Comparison of ENCODE assay signal across 8 cellular contexts in the genomic region with DNA sequence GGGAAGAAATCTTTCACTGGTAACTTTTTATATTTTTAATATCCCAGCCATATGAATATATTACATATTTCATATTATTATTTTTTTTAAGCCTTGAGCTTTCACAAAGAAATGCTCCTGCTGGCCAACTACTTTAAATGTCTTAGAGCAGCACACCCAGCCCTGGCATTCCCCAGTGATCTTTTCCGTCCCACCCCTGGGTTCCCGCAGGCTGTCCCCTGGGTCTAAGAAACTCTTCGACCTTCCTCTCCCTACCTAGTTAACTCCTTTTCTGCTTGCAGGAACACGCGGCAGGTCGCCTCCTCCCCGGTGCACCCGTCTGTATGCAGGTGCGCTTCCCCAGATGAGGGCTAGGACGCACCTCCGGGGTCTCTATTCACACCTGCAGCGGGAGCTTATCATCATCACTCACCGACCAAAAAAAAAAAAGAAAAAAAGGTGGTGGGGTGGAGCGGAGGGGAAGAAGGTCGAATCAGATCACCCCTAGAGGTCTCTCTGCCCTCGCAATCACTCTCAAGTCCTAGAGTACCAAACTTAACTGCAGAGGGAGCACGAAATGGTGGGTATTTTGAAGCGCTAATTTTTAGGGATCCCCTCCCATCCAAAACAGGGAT. TPM values are rescaled to one million over a fixed set of nuclear protein-coding genes. Genes with fewer than 3 reads are reported as not detected.
A peak's percentile ranks its signal among the peaks of the same experiment; 100 is the strongest.
DNase-seq lines count a peak whose midpoint lies in the region; ATAC-seq and TF ChIP-seq lines count a peak whose summit lies in the region.

No MANE protein-coding gene starts in this region.

- TF ChIP-seq CTCF in MM.1S (IDR thresholded peaks at IDR 0.05; ENCODE audit: low read length) = peak; percentile 39
- peak in 6 of 56 donors; percentile 3 to 25 (median 11) for TF ChIP-seq CTCF in dorsolateral prefrontal cortex (IDR thresholded peaks at IDR 0.05 in 54 of 56, conservative IDR thresholded peaks at IDR 0.05 in 2 of 56; ENCODE audit: low read depth in 1 of 56, partially characterized antibody in 56 of 56)
- no peak for TF ChIP-seq CTCF in mesothelial cell of epicardium (IDR thresholded peaks at IDR 0.05; ENCODE audit: unreplicated experiment)

- H3K4me3 Mint-ChIP-seq in mesothelial cell of epicardium = peak overlapping the region; percentile 85

- peak overlapping the region; percentile 99 for H3K4me3 ChIP-seq in MM.1S (ENCODE audit: low read length)
- H3K4me3 ChIP-seq in dorsolateral prefrontal cortex = peak overlapping the region; percentile 63 to 100 (median 94)

- CTCF ChIA-PET in HEK293T (lab: Yijun Ruan, JAX) = interaction anchor here (0.6 kb wide), 1 partner anchor 71 kb away, joined by 3 read pairs; no protein-coding TSS in a partner anchor

- peak overlapping the region; percentile 96 for H2AFZ ChIP-seq in MM.1S (ENCODE audit: low read length)

- H4K20me1 ChIP-seq in MM.1S (ENCODE audit: insufficient read depth, low read length) = no peaks in the 10 kb centered on the region

- H3K27me3 ChIP-seq in MM.1S (replicated peaks; ENCODE audit: insufficient read depth, low read length) (no peaks in the 10 kb centered on the region), dorsolateral prefrontal cortex (no peaks in the 10 kb centered on the region)

- no peaks in the 10 kb centered on the region for H3K9me3 ChIP-seq in MM.1S (replicated peaks; ENCODE audit: insufficient read depth, low read length)

- H3K9ac ChIP-seq in MM.1S (ENCODE audit: low read length) = peak overlapping the region; percentile 97

- peak overlapping the region; percentile 97 for H3K27ac ChIP-seq in MM.1S (ENCODE audit: low read length)
- peak overlapping the region in 57 of 59 donors; percentile 51 to 94 (median 85) for H3K27ac ChIP-seq in dorsolateral prefrontal cortex

- peaks cover 28% of the 10 kb centered on the region for H3K36me3 Mint-ChIP-seq in mesothelial cell of epicardium

- no peaks in the 10 kb centered on the region for H3K9me2 ChIP-seq in MM.1S (replicated peaks; ENCODE audit: insufficient read depth, low read length)

- POLR2A ChIA-PET in HEK293T (lab: Yijun Ruan, JAX) = interaction anchor here (0.5 to 3.4 kb wide), 6 partner anchors 9 to 194 kb away, joined by 3 to 20 read pairs (median 4); no protein-coding TSS in a partner anchor

- peaks cover 11% of the 10 kb centered on the region for H3K9me3 Mint-ChIP-seq in mesothelial cell of epicardium

- H3K27me3 Mint-ChIP-seq in mesothelial cell of epicardium (ENCODE audit: low read depth) = no peaks in the 10 kb centered on the region

- ATAC-seq in Right ventricle myocardium inferior = peak; percentile 47

- peaks cover 22% of the 10 kb centered on the region for H3F3A ChIP-seq in MM.1S (ENCODE audit: insufficient read depth, low read length)

- H3K79me2 ChIP-seq in MM.1S (ENCODE audit: low read length) = peaks cover 27% of the 10 kb centered on the region

- DNase-seq in Right ventricle myocardium inferior (ENCODE audit: missing footprints) = no peak
- no peak for DNase-seq in cardiac septum (ENCODE audit: low spot score)
- DNase-seq in HEK293T (ENCODE audit: extremely low spot score) = peak; percentile 33
- peak; percentile 85 for DNase-seq in MM.1S
- DNase-seq in T-helper 2 cell = peak in 3 of 5 experiments; percentile 43 to 86 (median 72)
- peak in 1 of 10 donors; percentile 9 for DNase-seq in dorsolateral prefrontal cortex
- DNase-seq in mesothelial cell of epicardium (ENCODE audit: low spot score in 2 of 2, unreplicated experiment in 2 of 2) = no peak
- DNase-seq in stromal cell of bone marrow (ENCODE audit: low read depth) = peak; percentile 13

- intact Hi-C loops in Right ventricle myocardium inferior (cut with DNase I) = loop anchor here (1.0 to 10.0 kb wide), 3 partner anchors 29 to 294 kb away; a partner anchor contains a TSS
- intact Hi-C loops in cardiac septum (cut with DNase I) = loop anchor here (2.0 to 5.0 kb wide), 3 partner anchors 30 to 73 kb away; no protein-coding TSS in a partner anchor
- intact Hi-C loops in dorsolateral prefrontal cortex (cut with DNase I) = loop anchor here (2.0 to 10.0 kb wide), 4 partner anchors 50 to 404 kb away; a partner anchor contains a TSS

- H3K27ac Mint-ChIP-seq in mesothelial cell of epicardium = peak overlapping the region; percentile 95

- H3K4me1 Mint-ChIP-seq in mesothelial cell of epicardium = peaks cover 15% of the 10 kb centered on the region

- H3K36me3 ChIP-seq in MM.1S (replicated peaks; ENCODE audit: insufficient read depth, low read length) = peaks cover 3% of the 10 kb centered on the region; the same call in 1 of the 2 replicates

- H3K4me2 ChIP-seq in MM.1S (ENCODE audit: low read depth, low read length) = peak overlapping the region; percentile 85

- H3K4me1 ChIP-seq in MM.1S (ENCODE audit: low read length) = peaks cover 6% of the 10 kb centered on the region

TF ChIP-seq in HEK293T, 16 proteins besides CTCF, POLR2A, EP300 and RAD21:
- TF ChIP-seq ARNT (IDR thresholded peaks at IDR 0.05) (no peak), SP1 (IDR thresholded peaks at IDR 0.05) (no peak), TARDBP (IDR thresholded peaks at IDR 0.05) (no peak), FOXA1 (IDR thresholded peaks at IDR 0.05) (no peak), L3MBTL2 (conservative IDR thresholded peaks at IDR 0.05) (peak; percentile 43; the same call in 1 of the 2 replicates), ZNF384 (IDR thresholded peaks at IDR 0.05) (peak; percentile 88), NFRKB (IDR thresholded peaks at IDR 0.05) (no peak), SUZ12 (IDR thresholded peaks at IDR 0.05) (no peak), BHLHE40 (IDR thresholded peaks at IDR 0.05; ENCODE audit: borderline replicate concordance) (no peak)

RNA-seq across cellular contexts. Expression of a gene that starts 0.7 kb away (rescaled TPM):
- total RNA-seq in Right ventricle myocardium inferior (14.7 TPM), cardiac septum (19.4 TPM), dorsolateral prefrontal cortex (10 to 100 TPM; 22.6 to 53.4 (median 34.2) TPM), mesothelial cell of epicardium (48.4 to 49.8 TPM (median 48.9 TPM) in 3 replicates)

RNA-seq across cellular contexts. Expression of a gene that starts 38.6 kb away (rescaled TPM):
- total RNA-seq in Right ventricle myocardium inferior (0.41 TPM), cardiac septum (0.43 TPM), dorsolateral prefrontal cortex (1 to 10 TPM in 3 of 120 experiments, under 1 TPM in 42, not detected in 75; 0.26 to 1.2 (median 0.51) TPM), mesothelial cell of epicardium (not detected in 3 replicates)

RNA-seq across cellular contexts. Expression of a gene that starts 57.8 kb away (rescaled TPM):
- total RNA-seq in Right ventricle myocardium inferior (76.0 TPM), cardiac septum (66.0 TPM), dorsolateral prefrontal cortex (100 to 1,000 TPM in 4 of 120 experiments, 10 to 100 TPM in 116; 46.5 to 113 (median 70.3) TPM), mesothelial cell of epicardium (91.4 to 93.8 TPM (median 92.3 TPM) in 3 replicates)

Comparison
In these comparisons a context has a peak if more than half of its experiments do, and no peak if none do; other contexts are left out.
1. DNase-seq: peak in HEK293T (single experiment), MM.1S (single experiment), T-helper 2 cell (3 of 5) and stromal cell of bone marrow (single experiment); none in Right ventricle myocardium inferior (single experiment), cardiac septum (single experiment) and mesothelial cell of epicardium (0 of 2).